ENCODE assay signal across 17 cellular contexts in genomic region chr16:89198417-89199240, GRCh38. TPM values are rescaled to one million over a fixed set of nuclear protein-coding genes. Genes with fewer than 3 reads are reported as not detected.
"Had no signal": no experiment of that assay in that cellular context is flagged by ENCODE, and none has a peak within 500 bp of the region (broad histone marks: within the 10 kb centered on the region; RNA-seq: fewer than 3 reads in every experiment).

No MANE protein-coding gene starts in this region.

- H2AFZ ChIP-seq: parathyroid adenoma had no signal

- H3K36me3 ChIP-seq: gastroesophageal sphincter, tibial nerve had no signal

- H3K4me1 ChIP-seq: parathyroid adenoma had no signal

- H3K9ac ChIP-seq: parathyroid adenoma had no signal

- H3K79me2 ChIP-seq: parathyroid adenoma had no signal

- ATAC-seq: activated CD4-positive, CD25-positive, alpha-beta regulatory T cell treated with anti-CD3 and anti-CD28 coated beads, Interleukin-2, amount 50 U/mL, for 24 hours; gastroesophageal sphincter; left cardiac atrium; stimulated activated naive B cell treated with anti-CD40 and anti-IgM and Interleukin-4, amounts not matched to agents 10 μg/mL and 1 μg/mL and 100 μg/mL, for 72 hours had no signal

- H3K4me3 ChIP-seq: gastroesophageal sphincter, tibial nerve had no signal

- DNase-seq: activated effector memory CD4-positive, alpha-beta T cell treated with Interleukin-2 at 50 U/mL for 16 hours; activated T-cell treated with anti-CD3 and anti-CD28 coated beads, Interleukin-2, amount 50 U/mL, for 24 hours; amniotic stem cell; effector memory CD4-positive, alpha-beta T cell; hippocampal formation; left cardiac atrium; mammary epithelial cell; retina; stimulated activated CD4-positive, alpha-beta T cell treated with anti-CD3 and anti-CD28 coated beads, Interleukin-1b, Interleukin-23, amount 100 ng/mL, for 48 hours; stimulated activated naive B cell treated with anti-CD40 and anti-IgM and Interleukin-4, amounts not matched to agents 10 μg/mL and 1 μg/mL and 100 μg/mL, for 72 hours had no signal

- H3K27ac ChIP-seq: gastroesophageal sphincter, parathyroid adenoma, tibial nerve had no signal

RNA-seq across cellular contexts. Expression of gene SLC22A31, which starts 1.7 kb away (rescaled TPM):
- total RNA-seq: epithelial cell of proximal tubule, gastroesophageal sphincter, subcutaneous adipose tissue had no signal
- polyA plus RNA-seq: mammary epithelial cell, neural cell had no signal

RNA-seq across cellular contexts. Expression of gene CDH15, which starts 27.1 kb away (rescaled TPM):
- total RNA-seq: epithelial cell of proximal tubule, subcutaneous adipose tissue had no signal
- polyA plus RNA-seq: mammary epithelial cell, neural cell had no signal
